ENCODE assay signal across 8 cellular contexts in genomic region chr14:67360469-67361206, GRCh38. TPM values are rescaled to one million over a fixed set of nuclear protein-coding genes. Genes with fewer than 3 reads are reported as not detected.
A peak's percentile ranks its signal among the peaks of the same experiment; 100 is the strongest.
DNase-seq lines count a peak whose midpoint lies in the region; ATAC-seq and TF ChIP-seq lines count a peak whose summit lies in the region.

No MANE protein-coding gene starts in this region.

- POLR2A ChIA-PET in AG04450 (lab: Yijun Ruan, JAX): interaction anchor here (1.3 kb wide), 1 partner anchor 28 kb away, joined by 3 read pairs; no protein-coding TSS in a partner anchor

- peaks cover 17% of the 10 kb centered on the region for H3K27me3 Mint-ChIP-seq in brain

- peak overlapping the region; percentile 94 to 100 (median 99) for H3K4me3 Mint-ChIP-seq in brain

- H3K4me1 Mint-ChIP-seq in brain: peaks cover 82% of the 10 kb centered on the region

- no peak for DNase-seq in AG04450 (ENCODE audit: low read depth, low spot score)
- DNase-seq in lower leg skin (ENCODE audit: low spot score in 2 of 2): no peak
- no peak for DNase-seq in upper lobe of right lung
- no peak for DNase-seq in NOMO-1 treated with DMSO at 0.1 percent for 48 hours (lab: John Stamatoyannopoulos, UW; ENCODE audit: unreplicated experiment)
- DNase-seq in CD1c-positive myeloid dendritic cell (ENCODE audit: extremely low spot score): no peak

- ATAC-seq in GM21381 (IDR thresholded peaks at IDR 0.05; ENCODE audit: unreplicated experiment) (peak; percentile 24), upper lobe of right lung (peak; percentile 57)

- peaks cover 33% of the 10 kb centered on the region for H3K36me3 ChIP-seq in HUES64 (ENCODE audit: insufficient read depth, low read length)
- H3K36me3 ChIP-seq in upper lobe of right lung: peaks cover 17% of the 10 kb centered on the region

- H3K27ac ChIP-seq in AG04450 (ENCODE audit: low read depth, low read length): peak overlapping the region; percentile 31
- H3K27ac ChIP-seq in HUES64 (ENCODE audit: low read depth, low read length): peak overlapping the region; percentile 93
- peak overlapping the region; percentile 96 for H3K27ac ChIP-seq in upper lobe of right lung

- H3K9ac ChIP-seq in HUES64 (ENCODE audit: low read depth, low read length): peak overlapping the region; percentile 97

- H3K9me3 ChIP-seq in AG04450 (ENCODE audit: control insufficient read depth, insufficient read depth, low read length) (peaks cover 2% of the 10 kb centered on the region; the same call in 1 of the 2 replicates), HUES64 (ENCODE audit: insufficient read depth, low read depth, low read length) (no peaks in the 10 kb centered on the region), upper lobe of right lung (no peaks in the 10 kb centered on the region)

- CTCF ChIA-PET in AG04450 (lab: Charles Lee): interaction anchor here (0.5 to 2.2 kb wide), 54 partner anchors 8 to 1001 kb away, joined by 3 to 27 read pairs (median 5); partner anchors contain the start of genes PIGH and RDH11

- H3K9me3 Mint-ChIP-seq in brain: peaks cover 0 to 6% (median 0%) of the 10 kb centered on the region in 5 experiments

- intact Hi-C loops in lower leg skin (cut with DNase I; ENCODE audit: low total_unique reads): loop anchor here (10.0 kb wide), 1 partner anchor 1946 kb away; the partner anchor contains the start of gene FUT8
- intact Hi-C loops in upper lobe of right lung (cut with DNase I): no loop called here

- H3K27me3 ChIP-seq in AG04450 (ENCODE audit: control insufficient read depth, insufficient read depth, low read length) (no peaks in the 10 kb centered on the region), HUES64 (ENCODE audit: insufficient read depth, low read length) (no peaks in the 10 kb centered on the region), upper lobe of right lung (no peaks in the 10 kb centered on the region)

- H3K36me3 Mint-ChIP-seq in brain: peaks cover 18% of the 10 kb centered on the region

- TF ChIP-seq POLR2A in lower leg skin (IDR thresholded peaks at IDR 0.05): no peak

- H3K4me3 ChIP-seq in AG04450 (ENCODE audit: low read depth, low read length): peak overlapping the region; percentile 97
- peak overlapping the region; percentile 82 for H3K4me3 ChIP-seq in HUES64 (ENCODE audit: low read length)
- peak overlapping the region; percentile 73 for H3K4me3 ChIP-seq in lower leg skin (ENCODE audit: low read depth, poor library complexity, severe bottlenecking)
- H3K4me3 ChIP-seq in upper lobe of right lung: peak overlapping the region; percentile 86

- peak overlapping the region; percentile 98 to 100 (median 99) for H3K27ac Mint-ChIP-seq in brain

- 3% methylated on average over 34 of the region's 34 CpGs for WGBS in HUES64
- WGBS in lower leg skin, 2 donors: 1% methylated on average over 32 to 34 of the region's 34 CpGs

- H3K4me1 ChIP-seq in HUES64 (ENCODE audit: insufficient read depth, low read length) (peaks cover 12% of the 10 kb centered on the region), upper lobe of right lung (peaks cover 49% of the 10 kb centered on the region)

- TF ChIP-seq CTCF in AG04450 (IDR thresholded peaks at IDR 0.05; ENCODE audit: low read depth, low read length) (no peak), brain (conservative IDR thresholded peaks at IDR 0.05) (no peak), lower leg skin (IDR thresholded peaks at IDR 0.05) (no peak), upper lobe of right lung (IDR thresholded peaks at IDR 0.05) (no peak)

RNA-seq across cellular contexts. Expression of gene EIF2S1, which starts 0.5 kb away (rescaled TPM):
- polyA plus RNA-seq in AG04450 (2011; rRNA removed): 105 and 149 TPM in 2 replicates
- polyA minus RNA-seq in AG04450 (2011; rRNA and poly(A)+ RNA removed): 72.9 and 113 TPM in 2 replicates
- 154 TPM for polyA plus RNA-seq in HUES64 (2013, experiment 1 of 2)
- 136 TPM for polyA plus RNA-seq in HUES64 (2013, experiment 2 of 2)
- 103 TPM for polyA plus RNA-seq in brain (ENCODE audit: insufficient read depth, low read depth, low replicate concordance)
- total RNA-seq in lower leg skin: 100 to 1,000 TPM in 2 of 4 donors, 10 to 100 TPM in 2; 72.3 to 113 (median 96.4) TPM
- 80.1 TPM for total RNA-seq in upper lobe of right lung

RNA-seq across cellular contexts. Expression of gene ATP6V1D, which starts 1.0 kb away (rescaled TPM):
- polyA plus RNA-seq in AG04450 (2011; rRNA removed) (86.4 and 107 TPM in 2 replicates), brain (ENCODE audit: insufficient read depth, low read depth, low replicate concordance) (150 TPM)
- polyA minus RNA-seq in AG04450 (2011; rRNA and poly(A)+ RNA removed): 36.7 and 56.6 TPM in 2 replicates
- polyA plus RNA-seq in HUES64 (2013, experiment 1 of 2): 63.3 TPM
- 70.0 TPM for polyA plus RNA-seq in HUES64 (2013, experiment 2 of 2)
- total RNA-seq in lower leg skin (10 to 100 TPM; 64.9 to 80.0 (median 74.7) TPM), upper lobe of right lung (67.8 TPM)

RNA-seq across cellular contexts. Expression of gene PLEK2, which starts 51.3 kb away (rescaled TPM):
- 1.5 and 1.6 TPM in 2 replicates for polyA plus RNA-seq in AG04450 (2011; rRNA removed)
- 0.39 and 1.9 TPM in 2 replicates for polyA minus RNA-seq in AG04450 (2011; rRNA and poly(A)+ RNA removed)
- polyA plus RNA-seq in HUES64 (2013, experiment 1 of 2): not detected
- polyA plus RNA-seq in HUES64 (2013, experiment 2 of 2): not detected
- 1.8 TPM for polyA plus RNA-seq in brain (ENCODE audit: insufficient read depth, low read depth, low replicate concordance)
- total RNA-seq in lower leg skin: 10 to 100 TPM; 23.0 to 33.0 (median 29.5) TPM
- total RNA-seq in upper lobe of right lung: 2.5 TPM

Comparison
In these comparisons a context has a peak if more than half of its experiments do, and no peak if none do; other contexts are left out.
1. H3K27ac ChIP-seq: peak in every context shown above with its lines; median percentile 96 in upper lobe of right lung; 93 in HUES64; 31 in AG04450.